1 cellular context compared by ENCODE assay signal in genomic region chr6:154841109-154841508, GRCh38.
TF ChIP-seq lines count a peak whose summit lies in the region.

No MANE protein-coding gene starts in this region.

TF ChIP-seq in K562, 482 proteins besides CTCF, POLR2A, EP300 and RAD21:
- TF ChIP-seq ZNF668 (CRISPR knock-in tag; IDR thresholded peaks at IDR 0.05) (no peak), SMARCE1 (IDR thresholded peaks at IDR 0.05) (no peak), ARID3B (CRISPR knock-in tag; IDR thresholded peaks at IDR 0.05; ENCODE audit: borderline replicate concordance) (no peak), PYGO2 (tag; IDR thresholded peaks at IDR 0.05) (no peak), TRIM24 (IDR thresholded peaks at IDR 0.05) (no peak), ZBTB5 (IDR thresholded peaks at IDR 0.05) (no peak), E2F5 (CRISPR knock-in tag; IDR thresholded peaks at IDR 0.05) (no peak), BCL6 (CRISPR knock-in tag; IDR thresholded peaks at IDR 0.05) (no peak), EZH2 (IDR thresholded peaks at IDR 0.05; ENCODE audit: borderline replicate concordance, low read depth, low read length) (no peak), ZNF133 (CRISPR knock-in tag; IDR thresholded peaks at IDR 0.05) (no peak), SNAPC5 (CRISPR knock-in tag; IDR thresholded peaks at IDR 0.05) (no peak), KHSRP (IDR thresholded peaks at IDR 0.05) (no peak), ZNF175 (CRISPR knock-in tag; IDR thresholded peaks at IDR 0.05; ENCODE audit: low read depth) (no peak), MITF (IDR thresholded peaks at IDR 0.05) (no peak), PURB (CRISPR knock-in tag; IDR thresholded peaks at IDR 0.05; ENCODE audit: low read depth) (no peak), POLR3G (IDR thresholded peaks at IDR 0.05; ENCODE audit: extremely low read depth, insufficient read length, insufficient replicate concordance) (no peak), ARID4B (CRISPR knock-in tag; IDR thresholded peaks at IDR 0.05) (no peak)
